In the genomic region with DNA sequence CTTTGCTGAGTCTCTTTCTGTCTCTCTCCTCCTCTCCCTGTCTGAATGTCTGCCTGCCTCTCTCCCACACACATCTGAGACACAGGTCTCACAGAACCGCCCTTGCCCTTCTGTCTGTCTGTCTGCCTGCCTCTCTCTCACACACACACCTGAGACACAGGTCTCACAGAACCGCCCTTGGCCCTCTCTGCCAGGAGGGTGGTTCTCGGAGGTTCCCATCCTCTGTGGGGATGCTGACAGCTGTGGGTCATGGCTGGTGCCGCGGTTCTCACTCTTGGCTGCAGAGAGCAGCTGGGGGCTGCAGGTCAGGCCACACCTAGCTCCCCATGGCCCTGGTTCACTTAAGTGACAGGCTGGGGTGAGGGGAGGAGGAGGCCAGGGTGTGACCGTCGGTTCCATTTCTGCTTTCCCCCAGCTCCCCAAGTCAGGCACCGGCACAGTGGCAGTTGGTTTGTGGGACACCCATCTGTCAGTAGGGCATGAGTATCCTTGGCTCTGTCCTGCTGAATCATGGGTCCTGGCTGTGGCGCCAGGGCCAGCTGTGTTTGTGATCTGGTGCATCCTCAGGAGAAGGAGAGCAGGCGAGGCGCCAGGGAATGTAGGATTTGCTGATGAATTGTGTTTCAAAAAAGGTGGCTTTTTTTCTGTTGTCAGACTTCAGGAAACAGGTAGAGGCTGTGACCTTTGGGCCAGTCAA, we compare ENCODE assay signal across 10 cellular contexts. TPM values are rescaled to one million over a fixed set of nuclear protein-coding genes. Genes with fewer than 3 reads are reported as not detected.
DNase-seq lines count a peak whose midpoint lies in the region; ATAC-seq and TF ChIP-seq lines count a peak whose summit lies in the region.
"Had no signal": no experiment of that assay in that cellular context is flagged by ENCODE, and none has a peak within 500 bp of the region (broad histone marks: within the 10 kb centered on the region; RNA-seq: fewer than 3 reads in every experiment).

No MANE protein-coding gene starts in this region.

- POLR2A ChIA-PET in activated CD4-positive, alpha-beta memory T cell treated with anti-CD3 and anti-CD28 coated beads, Interleukin-2, amount 10 ng/mL, durations not matched to agents 7 days and 5 days (lab: Charles Lee), result interaction anchor here (0.8 to 2.9 kb wide), 4 partner anchors 8 to 44 kb away, joined by 3 to 19 read pairs (median 6); a partner anchor contains a TSS
- POLR2A ChIA-PET in naive thymus-derived CD8-positive, alpha-beta T cell (lab: Charles Lee), result interaction anchor here (2.5 to 3.7 kb wide), 4 partner anchors 42 to 247 kb away, joined by 10 to 43 read pairs (median 24); a partner anchor contains a TSS

- H3K36me3 Mint-ChIP-seq in activated CD4-positive, alpha-beta memory T cell treated with anti-CD3 and anti-CD28 coated beads, Interleukin-2, amount 10 ng/mL, durations not matched to agents 7 days and 5 days (ENCODE audit: low read depth), result no peaks in the 10 kb centered on the region
- H3K36me3 Mint-ChIP-seq in naive thymus-derived CD8-positive, alpha-beta T cell, result no peaks in the 10 kb centered on the region

- CTCF ChIA-PET in activated CD4-positive, alpha-beta memory T cell treated with anti-CD3 and anti-CD28 coated beads, Interleukin-2, amount 10 ng/mL, durations not matched to agents 7 days and 5 days (lab: Charles Lee), result no interaction called here

- H3K27me3 Mint-ChIP-seq in activated CD4-positive, alpha-beta memory T cell treated with anti-CD3 and anti-CD28 coated beads, Interleukin-2, amount 10 ng/mL, durations not matched to agents 7 days and 5 days, result peaks cover 7% of the 10 kb centered on the region
- peaks cover 0 to 7% (median 3%) of the 10 kb centered on the region in 5 donors for H3K27me3 Mint-ChIP-seq in naive thymus-derived CD8-positive, alpha-beta T cell

- no peak overlapping the region for H3K4me3 ChIP-seq in LNCaP clone FGC (ENCODE audit: low read depth, low read length)

- H3K9me3 Mint-ChIP-seq in activated CD4-positive, alpha-beta memory T cell treated with anti-CD3 and anti-CD28 coated beads, Interleukin-2, amount 10 ng/mL, durations not matched to agents 7 days and 5 days, result no peaks in the 10 kb centered on the region
- H3K9me3 Mint-ChIP-seq in naive thymus-derived CD8-positive, alpha-beta T cell, result no peaks in the 10 kb centered on the region

- TF ChIP-seq CTCF in LNCaP clone FGC (IDR thresholded peaks at IDR 0.05; ENCODE audit: control insufficient read depth, extremely low read depth, insufficient read depth), result no peak

- peak; percentile 35 for DNase-seq in D341Med (ENCODE audit: low spot score)
- peak; percentile 40 for DNase-seq in LNCaP clone FGC (ENCODE audit: low read depth)
- no peak for DNase-seq in activated CD4-positive, alpha-beta memory T cell treated with anti-CD3 and anti-CD28 coated beads, Interleukin-2, amount 10 ng/mL, durations not matched to agents 7 days and 5 days
- DNase-seq in naive thymus-derived CD8-positive, alpha-beta T cell, result peak in 2 of 10 donors; percentile 10 to 20
- DNase-seq in AML-193 (lab: John Stamatoyannopoulos, UW), result no peak
- no peak for DNase-seq in putamen (ENCODE audit: low spot score)
- DNase-seq: activated CD4-positive, alpha-beta T cell treated with anti-CD3 and anti-CD28 coated beads, Interleukin-2, amount 50 U/mL, for 1 hour had no signal

- ATAC-seq in naive thymus-derived CD8-positive, alpha-beta T cell, result no peak
- ATAC-seq in HG02623 (IDR thresholded peaks at IDR 0.05; ENCODE audit: unreplicated experiment) (no peak), GM21619 (IDR thresholded peaks at IDR 0.05; ENCODE audit: unreplicated experiment) (no peak)

- peak overlapping the region; percentile 99 for H3K27ac Mint-ChIP-seq in activated CD4-positive, alpha-beta memory T cell treated with anti-CD3 and anti-CD28 coated beads, Interleukin-2, amount 10 ng/mL, durations not matched to agents 7 days and 5 days
- H3K27ac Mint-ChIP-seq in naive thymus-derived CD8-positive, alpha-beta T cell, result peak overlapping the region; percentile 98 to 100 (median 100)

- peak overlapping the region; percentile 100 for H3K4me3 Mint-ChIP-seq in activated CD4-positive, alpha-beta memory T cell treated with anti-CD3 and anti-CD28 coated beads, Interleukin-2, amount 10 ng/mL, durations not matched to agents 7 days and 5 days
- H3K4me3 Mint-ChIP-seq in naive thymus-derived CD8-positive, alpha-beta T cell, result peak overlapping the region; percentile 93 to 100 (median 98)

- peaks cover 21% of the 10 kb centered on the region for H3K4me1 Mint-ChIP-seq in activated CD4-positive, alpha-beta memory T cell treated with anti-CD3 and anti-CD28 coated beads, Interleukin-2, amount 10 ng/mL, durations not matched to agents 7 days and 5 days
- H3K4me1 Mint-ChIP-seq in naive thymus-derived CD8-positive, alpha-beta T cell, result peaks cover 15 to 26% (median 25%) of the 10 kb centered on the region in 4 donors

RNA-seq across cellular contexts. Expression of a gene that starts 42.3 kb away (rescaled TPM):
- 100 to 1,000 TPM in 1 of 2 experiments, 10 to 100 TPM in 1; 99.7 to 101 TPM for total RNA-seq in activated CD4-positive, alpha-beta memory T cell treated with anti-CD3 and anti-CD28 coated beads, Interleukin-2, amount 10 ng/mL, durations not matched to agents 7 days and 5 days
- total RNA-seq in naive thymus-derived CD8-positive, alpha-beta T cell, result 10 to 100 TPM; 67.2 to 70.1 TPM
- 10 to 100 TPM; 24.9 to 66.4 (median 49.7) TPM for polyA plus RNA-seq in naive thymus-derived CD8-positive, alpha-beta T cell

RNA-seq across cellular contexts. Expression of a gene that starts 58.0 kb away (rescaled TPM):
- not detected for total RNA-seq in activated CD4-positive, alpha-beta memory T cell treated with anti-CD3 and anti-CD28 coated beads, Interleukin-2, amount 10 ng/mL, durations not matched to agents 7 days and 5 days
- under 1 TPM; 0.08 to 0.27 TPM for total RNA-seq in naive thymus-derived CD8-positive, alpha-beta T cell
- polyA plus RNA-seq in naive thymus-derived CD8-positive, alpha-beta T cell, result under 1 TPM in 1 of 3 donors, not detected in 2; 0.09 TPM
- total RNA-seq: lung microvascular endothelial cell had no signal

Comparison
In these comparisons a context has a peak if more than half of its experiments do, and no peak if none do; other contexts are left out.
1. DNase-seq: peak in D341Med (single experiment) and LNCaP clone FGC (single experiment); none in activated CD4-positive, alpha-beta memory T cell treated with anti-CD3 and anti-CD28 coated beads, Interleukin-2, amount 10 ng/mL, durations not matched to agents 7 days and 5 days (single experiment), AML-193 (0 of 2) and putamen (single experiment).